6 cellular contexts compared by ENCODE assay signal in genomic region chr12:11033959-11034358, GRCh38. TPM values are rescaled to one million over a fixed set of nuclear protein-coding genes. Genes with fewer than 3 reads are reported as not detected.
"Had no signal": no experiment of that assay in that cellular context is flagged by ENCODE, and none has a peak within 500 bp of the region (broad histone marks: within the 10 kb centered on the region; RNA-seq: fewer than 3 reads in every experiment).

No MANE protein-coding gene starts in this region.

RNA-seq across cellular contexts. Expression of gene TAS2R31, which starts 2.8 kb away (rescaled TPM):
- total RNA-seq: ascending aorta had no signal

RNA-seq across cellular contexts. Expression of gene TAS2R19, which starts 11.5 kb away (rescaled TPM):
- total RNA-seq: ascending aorta had no signal
- polyA plus RNA-seq: cardiac muscle cell had no signal

RNA-seq across cellular contexts. Expression of gene TAS2R46, which starts 28.1 kb away (rescaled TPM):
- polyA plus RNA-seq: heart right ventricle, neural cell, ovary had no signal

RNA-seq across cellular contexts. Expression of gene TAS2R50, which starts 47.2 kb away (rescaled TPM):
- total RNA-seq: ascending aorta had no signal
- polyA plus RNA-seq: heart right ventricle; naive thymus-derived CD4-positive, alpha-beta T cell; neural cell had no signal
